ENCODE assay signal across 10 cellular contexts in genomic region chr19:737591-738093, GRCh38. TPM values are rescaled to one million over a fixed set of nuclear protein-coding genes. Genes with fewer than 3 reads are reported as not detected.
DNase-seq lines count a peak whose midpoint lies in the region; ATAC-seq and TF ChIP-seq lines count a peak whose summit lies in the region.
"Had no signal": no experiment of that assay in that cellular context is flagged by ENCODE, and none has a peak within 500 bp of the region (broad histone marks: within the 10 kb centered on the region; RNA-seq: fewer than 3 reads in every experiment).

No MANE protein-coding gene starts in this region.

- no peaks in the 10 kb centered on the region for H4K20me1 ChIP-seq in PC-3 (ENCODE audit: low read length)

- no peak overlapping the region for H3K9ac ChIP-seq in PC-3 (ENCODE audit: low read length)
- H3K9ac ChIP-seq: BLaER1 treated with 17β-estradiol and CSF1 and Interleukin-3, amounts not matched to agents 10 nM and 100 nM had no signal

- CTCF ChIA-PET in PC-3 (lab: Charles Lee), result no interaction called here

- H3F3A ChIP-seq in PC-3 (ENCODE audit: low read length, unreplicated experiment), result no peaks in the 10 kb centered on the region

- intact Hi-C loops in PC-3 (cut with micrococcal nuclease), result no loop called here
- intact Hi-C loops in Right ventricle myocardium superior (cut with DNase I), result no loop called here
- intact Hi-C loops in spleen (cut with DNase I; ENCODE audit: low total_unique reads), result loop anchor here (10.0 kb wide), 1 partner anchor 153 kb away; the partner anchor contains the start of gene HCN2

- H3K27me3 Mint-ChIP-seq in activated T-helper 17 cell treated with anti-CD3 and anti-CD28 coated beads, Interleukin-2, amount 50 U/mL, for 72 hours, result no peaks in the 10 kb centered on the region

- no peak overlapping the region for H2AFZ ChIP-seq in PC-3 (ENCODE audit: low read length)

- no TSS peak for BruUV-seq in PC-3 (replicated peaks; lab: Mats Ljungman, UMichigan)

- no peaks in the 10 kb centered on the region for H3K9me3 Mint-ChIP-seq in activated T-helper 17 cell treated with anti-CD3 and anti-CD28 coated beads, Interleukin-2, amount 50 U/mL, for 72 hours
- H3K9me3 Mint-ChIP-seq: dendritic cell treated with granulocyte-macrophage colony-stimulating factor and Interleukin-4, amounts not matched to agents 40 ng/mL and 50 ng/mL, for 4 days had no signal

- H3K9me3 ChIP-seq in PC-3 (ENCODE audit: low read length), result no peaks in the 10 kb centered on the region
- H3K9me3 ChIP-seq in spleen, result no peaks in the 10 kb centered on the region

- H3K4me2 ChIP-seq in PC-3 (ENCODE audit: low read length), result no peak overlapping the region
- H3K4me2 ChIP-seq: BLaER1 treated with 17β-estradiol and CSF1 and Interleukin-3, amounts not matched to agents 10 nM and 100 nM had no signal

- no peak for TF ChIP-seq POLR2A in spleen (IDR thresholded peaks at IDR 0.05)

- no peaks in the 10 kb centered on the region for H3K79me2 ChIP-seq in PC-3 (ENCODE audit: low read length)

- H3K27ac ChIP-seq in PC-3 (ENCODE audit: low read length) (no peak overlapping the region), spleen (no peak overlapping the region)
- H3K27ac ChIP-seq: BLaER1 treated with 17β-estradiol and CSF1 and Interleukin-3, amounts not matched to agents 10 nM and 100 nM had no signal

- H3K4me3 ChIP-seq in PC-3 (ENCODE audit: low read length) (no peak overlapping the region), spleen (no peak overlapping the region)
- H3K4me3 ChIP-seq: BLaER1 treated with 17β-estradiol and CSF1 and Interleukin-3, amounts not matched to agents 10 nM and 100 nM had no signal

- H3K36me3 Mint-ChIP-seq in activated T-helper 17 cell treated with anti-CD3 and anti-CD28 coated beads, Interleukin-2, amount 50 U/mL, for 72 hours (ENCODE audit: low read depth), result no peaks in the 10 kb centered on the region

- DNase-seq in NCI-H1417 (lab: John Stamatoyannopoulos, UW), result peak in 2 of 3 experiments; percentile 20 to 46
- no peak for DNase-seq in NCI-H1417 treated with DMSO at 0.1 percent for 48 hours (lab: John Stamatoyannopoulos, UW)
- DNase-seq in PC-3, result peak; percentile 48
- DNase-seq in Right ventricle myocardium superior, result peak; percentile 62
- DNase-seq in spleen, result peak; percentile 82
- DNase-seq in dedifferentiated amniotic fluid mesenchymal stem cell (ENCODE audit: extremely low spot score), result no peak

- POLR2A ChIA-PET in PC-3 (lab: Charles Lee; ENCODE audit: unreplicated experiment), result interaction anchor here (0.6 to 0.7 kb wide), 2 partner anchors 14 to 58 kb away, joined by 3 to 5 read pairs; no protein-coding TSS in a partner anchor

- no peaks in the 10 kb centered on the region for H3K9me2 ChIP-seq in PC-3 (replicated peaks; ENCODE audit: low read length)

- H3K27ac Mint-ChIP-seq in activated T-helper 17 cell treated with anti-CD3 and anti-CD28 coated beads, Interleukin-2, amount 50 U/mL, for 72 hours, result no peak overlapping the region
- H3K27ac Mint-ChIP-seq: dendritic cell treated with granulocyte-macrophage colony-stimulating factor and Interleukin-4, amounts not matched to agents 40 ng/mL and 50 ng/mL, for 4 days had no signal

- H3K4me3 Mint-ChIP-seq in activated T-helper 17 cell treated with anti-CD3 and anti-CD28 coated beads, Interleukin-2, amount 50 U/mL, for 72 hours, result no peak overlapping the region
- H3K4me3 Mint-ChIP-seq: dendritic cell treated with granulocyte-macrophage colony-stimulating factor and Interleukin-4, amounts not matched to agents 40 ng/mL and 50 ng/mL, for 4 days had no signal

- TF ChIP-seq CTCF in PC-3 (conservative IDR thresholded peaks at IDR 0.05; ENCODE audit: low read depth, low read length) (peak; percentile 54), spleen (IDR thresholded peaks at IDR 0.05 in 8 of 11, conservative IDR thresholded peaks at IDR 0.05 in 3 of 11) (peak in 10 of 11 experiments; percentile 25 to 71 (median 58))

- H3K27me3 ChIP-seq in PC-3 (ENCODE audit: low read length) (no peaks in the 10 kb centered on the region), spleen (replicated peaks in 1 of 7) (peaks cover 0 to 4% (median 0%) of the 10 kb centered on the region in 7 donors)
- H3K27me3 ChIP-seq: BLaER1 treated with 17β-estradiol and CSF1 and Interleukin-3, amounts not matched to agents 10 nM and 100 nM had no signal

- peaks cover 5% of the 10 kb centered on the region for H3K4me1 Mint-ChIP-seq in activated T-helper 17 cell treated with anti-CD3 and anti-CD28 coated beads, Interleukin-2, amount 50 U/mL, for 72 hours

- H3K4me1 ChIP-seq in PC-3 (ENCODE audit: insufficient read depth, low read length) (no peaks in the 10 kb centered on the region), spleen (peaks cover 0 to 32% (median 14%) of the 10 kb centered on the region in 6 donors)

- H3K36me3 ChIP-seq in PC-3 (ENCODE audit: low read depth, low read length) (no peaks in the 10 kb centered on the region), spleen (peaks cover 0 to 14% (median 0%) of the 10 kb centered on the region in 6 donors)

- ATAC-seq in PC-3, result peak; percentile 72
- ATAC-seq in activated T-helper 17 cell treated with anti-CD3 and anti-CD28 coated beads, Interleukin-2, amount 50 U/mL, for 72 hours (replicated peaks), result peak; percentile 70
- ATAC-seq in Right ventricle myocardium superior (ENCODE audit: poor library complexity), result peak; percentile 64
- no peak for ATAC-seq in GM21423 (IDR thresholded peaks at IDR 0.05; ENCODE audit: unreplicated experiment)

- WGBS in spleen, 5 donors, result 36 to 45% (median 42%) methylated on average over 19 to 22 of the region's 22 CpGs

RNA-seq across cellular contexts. Expression of gene MISP, which starts 13.3 kb away (rescaled TPM):
- total RNA-seq in PC-3 (2014; rRNA removed), result 115 and 130 TPM in 2 replicates
- total RNA-seq in activated T-helper 17 cell treated with anti-CD3 and anti-CD28 coated beads, Interleukin-2, amount 50 U/mL, for 72 hours, result under 1 TPM; 0.45 to 0.50 TPM
- not detected for total RNA-seq in Right ventricle myocardium superior
- total RNA-seq in spleen, result not detected
- polyA plus RNA-seq in spleen, result under 1 TPM in 1 of 3 donors, not detected in 2; 0.13 TPM

RNA-seq across cellular contexts. Expression of gene PALM, which starts 28.9 kb away (rescaled TPM):
- total RNA-seq in PC-3 (2014; rRNA removed), result 10.8 and 13.0 TPM in 2 replicates
- total RNA-seq in activated T-helper 17 cell treated with anti-CD3 and anti-CD28 coated beads, Interleukin-2, amount 50 U/mL, for 72 hours, result under 1 TPM in 1 of 2 donors, not detected in 1; 0.26 TPM
- total RNA-seq in Right ventricle myocardium superior, result 32.9 TPM
- total RNA-seq in spleen, result 10 to 100 TPM; 19.9 to 80.1 (median 30.0) TPM
- polyA plus RNA-seq in spleen, result 10 to 100 TPM in 1 of 3 donors, 1 to 10 TPM in 2; 6.0 to 24.1 (median 7.0) TPM

RNA-seq across cellular contexts. Expression of gene PRSS57, which starts 42.4 kb away (rescaled TPM):
- total RNA-seq in PC-3 (2014; rRNA removed), result not detected in 2 replicates
- not detected for total RNA-seq in activated T-helper 17 cell treated with anti-CD3 and anti-CD28 coated beads, Interleukin-2, amount 50 U/mL, for 72 hours
- total RNA-seq in Right ventricle myocardium superior, result not detected
- 1 to 10 TPM in 2 of 7 donors, under 1 TPM in 3, not detected in 2; 0.46 to 2.5 (median 0.60) TPM for total RNA-seq in spleen
- under 1 TPM; 0.24 to 0.70 (median 0.27) TPM for polyA plus RNA-seq in spleen

RNA-seq across cellular contexts. Expression of gene PTBP1, which starts 59.6 kb away (rescaled TPM):
- total RNA-seq in PC-3 (2014; rRNA removed) (395 and 412 TPM in 2 replicates), Right ventricle myocardium superior (56.0 TPM), spleen (100 to 1,000 TPM; 147 to 305 (median 247) TPM)
- total RNA-seq in activated T-helper 17 cell treated with anti-CD3 and anti-CD28 coated beads, Interleukin-2, amount 50 U/mL, for 72 hours, result 100 to 1,000 TPM; 405 to 726 TPM
- polyA plus RNA-seq in spleen, result 100 to 1,000 TPM in 1 of 3 donors, 10 to 100 TPM in 2; 89.9 to 130 (median 98.6) TPM

Comparison
In these comparisons a context has a peak if more than half of its experiments do, and no peak if none do; other contexts are left out.
1. DNase-seq: peak in NCI-H1417 (2 of 3), PC-3 (single experiment), Right ventricle myocardium superior (single experiment) and spleen (single experiment); none in NCI-H1417 treated with DMSO at 0.1 percent for 48 hours (single experiment) and dedifferentiated amniotic fluid mesenchymal stem cell (single experiment).
2. RNA of gene MISP, which starts 13.3 kb away (total RNA-seq): 115 to 130 TPM in PC-3; 0.45 to 0.50 TPM in activated T-helper 17 cell treated with anti-CD3 and anti-CD28 coated beads, Interleukin-2, amount 50 U/mL, for 72 hours, not detected in spleen and not detected in Right ventricle myocardium superior (single experiment); every median in the first group is over 10 times any median in the second.